ENCODE assay signal across 31 cellular contexts in the genomic region with DNA sequence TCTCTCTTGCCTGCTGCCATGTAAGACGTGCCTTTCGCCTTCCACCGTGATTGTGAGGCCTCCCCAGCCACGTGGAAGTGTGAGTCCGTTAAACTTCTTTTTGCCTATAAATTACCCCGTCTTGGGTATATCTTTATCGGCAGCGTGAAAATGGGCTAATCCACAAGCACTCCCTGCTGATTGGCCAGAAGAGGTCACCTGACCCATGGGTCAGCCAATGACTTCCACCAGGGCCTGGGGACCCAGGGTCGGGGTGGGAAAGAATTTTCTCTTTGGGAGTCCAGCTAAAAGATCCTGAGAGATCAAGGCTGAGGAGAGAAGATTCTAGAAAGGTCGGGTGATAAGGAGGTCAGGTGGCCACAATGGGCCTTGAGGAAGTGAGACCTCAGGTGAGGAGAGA. TPM values are rescaled to one million over a fixed set of nuclear protein-coding genes. Genes with fewer than 3 reads are reported as not detected.
DNase-seq lines count a peak whose midpoint lies in the region; ATAC-seq, FAIRE-seq and TF ChIP-seq lines count a peak whose summit lies in the region.
"Had no signal": no experiment of that assay in that cellular context is flagged by ENCODE, and none has a peak within 500 bp of the region (broad histone marks: within the 10 kb centered on the region; RNA-seq: fewer than 3 reads in every experiment).

No MANE protein-coding gene starts in this region.

- H3K36me3 Mint-ChIP-seq in activated CD8-positive, alpha-beta T cell treated with anti-CD3 and anti-CD28 coated beads, Interleukin-2, amount 10 ng/mL, durations not matched to agents 7 days and 5 days (ENCODE audit: low read depth): peaks cover 2% of the 10 kb centered on the region

- H3K9ac ChIP-seq in K562 (ENCODE audit: insufficient read depth in 1 of 2, low read depth in 2 of 2, low read length in 2 of 2): no peak overlapping the region
- H3K9ac ChIP-seq: BLaER1 had no signal

- no peak for ATAC-seq in stimulated activated naive CD8-positive, alpha-beta T cell treated with anti-CD3 and anti-CD28 coated beads, Interleukin-15, amount 100 ng/mL, for 72 hours
- no peak for ATAC-seq in stimulated activated naive CD8-positive, alpha-beta T cell treated with anti-CD3 and anti-CD28 coated beads, Interleukin-15, Interleukin-2, amounts not matched to agents 100 U/mL and 50 U/mL, for 24 hours
- ATAC-seq in K562: no peak
- ATAC-seq in left colon: peak; percentile 18
- ATAC-seq in activated CD8-positive, alpha-beta T cell treated with anti-CD3 and anti-CD28 coated beads, Interleukin-2, amount 10 ng/mL, durations not matched to agents 7 days and 5 days: no peak

- POLR2A ChIA-PET in K562 (lab: Yijun Ruan, JAX): no interaction called here
- POLR2A ChIA-PET in activated CD8-positive, alpha-beta T cell treated with anti-CD3 and anti-CD28 coated beads, Interleukin-2, amount 10 ng/mL, durations not matched to agents 7 days and 5 days (lab: Charles Lee): interaction anchor here (0.7 kb wide), 1 partner anchor 390 kb away, joined by 3 read pairs; no protein-coding TSS in a partner anchor

- H3K27ac Mint-ChIP-seq in stimulated activated naive CD8-positive, alpha-beta T cell treated with anti-CD3 and anti-CD28 coated beads, Interleukin-15, amount 100 ng/mL, for 72 hours: peak overlapping the region; percentile 50 to 84
- H3K27ac Mint-ChIP-seq in activated CD8-positive, alpha-beta T cell treated with anti-CD3 and anti-CD28 coated beads, Interleukin-2, amount 10 ng/mL, durations not matched to agents 7 days and 5 days: no peak overlapping the region
- H3K27ac Mint-ChIP-seq: CD4-positive, alpha-beta T cell; HFFc6 had no signal

- H3K9me3 Mint-ChIP-seq in stimulated activated naive CD8-positive, alpha-beta T cell treated with anti-CD3 and anti-CD28 coated beads, Interleukin-15, amount 100 ng/mL, for 72 hours: no peaks in the 10 kb centered on the region
- no peaks in the 10 kb centered on the region for H3K9me3 Mint-ChIP-seq in activated CD8-positive, alpha-beta T cell treated with anti-CD3 and anti-CD28 coated beads, Interleukin-2, amount 10 ng/mL, durations not matched to agents 7 days and 5 days (ENCODE audit: insufficient read depth)
- H3K9me3 Mint-ChIP-seq: CD4-positive, alpha-beta T cell; HFFc6; IgD-negative memory B cell had no signal

- intact Hi-C loops in K562 (cut with micrococcal nuclease): no loop called here
- intact Hi-C loops in left colon (cut with DNase I, micrococcal nuclease): no loop called here

- no peak for TF ChIP-seq POLR2A in K562 (conservative IDR thresholded peaks at IDR 0.05)

- CTCF ChIA-PET in K562 (lab: Yijun Ruan, JAX; ENCODE audit: low intra/inter-chr PET ratio): interaction anchor here (0.6 kb wide), 1 partner anchor 9 kb away, joined by 3 read pairs; no protein-coding TSS in a partner anchor
- CTCF ChIA-PET in activated CD8-positive, alpha-beta T cell treated with anti-CD3 and anti-CD28 coated beads, Interleukin-2, amount 10 ng/mL, durations not matched to agents 7 days and 5 days (lab: Charles Lee): interaction anchor here (2.1 kb wide), 1 partner anchor 20 kb away, joined by 6 read pairs; no protein-coding TSS in a partner anchor

- H3K36me3 ChIP-seq in K562 (ENCODE audit: control insufficient read depth, insufficient read depth, low read length): no peaks in the 10 kb centered on the region
- H3K36me3 ChIP-seq: BLaER1, HAP-1, SJSA1 had no signal

- H3K4me3 ChIP-seq in K562: no peak overlapping the region
- H3K4me3 ChIP-seq: BLaER1, HAP-1, PC-9, SJSA1 had no signal

- FAIRE-seq in K562 (lab: Jason Lieb, UNC): no peak
- no peak for FAIRE-seq in urothelium cell line (lab: Jason Lieb, UNC)

- TF ChIP-seq CTCF in K562 (IDR thresholded peaks at IDR 0.05 in 2 of 3, conservative IDR thresholded peaks at IDR 0.05 in 1 of 3; ENCODE audit: insufficient read depth in 2 of 3, low read depth in 1 of 3, low read length in 3 of 3): no peak

- no peaks in the 10 kb centered on the region for H3K27me3 Mint-ChIP-seq in stimulated activated naive CD8-positive, alpha-beta T cell treated with anti-CD3 and anti-CD28 coated beads, Interleukin-15, amount 100 ng/mL, for 72 hours
- peaks cover 6% of the 10 kb centered on the region for H3K27me3 Mint-ChIP-seq in activated CD8-positive, alpha-beta T cell treated with anti-CD3 and anti-CD28 coated beads, Interleukin-2, amount 10 ng/mL, durations not matched to agents 7 days and 5 days (ENCODE audit: low read depth)
- H3K27me3 Mint-ChIP-seq: CD4-positive, alpha-beta T cell had no signal

- H3K27me3 ChIP-seq in K562 (ENCODE audit: control insufficient read depth in 2 of 2, insufficient read depth in 2 of 2, low read length in 2 of 2): peaks cover 6 to 48% of the 10 kb centered on the region in 2 experiments; a peak in 3 of 5 replicates
- H3K27me3 ChIP-seq: BLaER1 had no signal

- no peak for DNase-seq in stimulated activated naive CD8-positive, alpha-beta T cell treated with anti-CD3 and anti-CD28 coated beads, Interleukin-15, amount 100 ng/mL, for 72 hours
- DNase-seq in stimulated activated naive CD8-positive, alpha-beta T cell treated with anti-CD3 and anti-CD28 coated beads, Interleukin-15, Interleukin-2, amounts not matched to agents 100 U/mL and 50 U/mL, for 24 hours: no peak
- DNase-seq in K562 (ENCODE audit: extremely low read depth in 1 of 4, low spot score in 3 of 4): no peak
- no peak for DNase-seq in left colon
- no peak for DNase-seq in activated CD8-positive, alpha-beta T cell treated with anti-CD3 and anti-CD28 coated beads, Interleukin-2, amount 10 ng/mL, durations not matched to agents 7 days and 5 days
- DNase-seq in AML-193 (lab: John Stamatoyannopoulos, UW): no peak
- DNase-seq in putamen (ENCODE audit: low spot score): no peak
- no peak for DNase-seq in urothelium cell line (ENCODE audit: low spot score)
- DNase-seq: 8988T; ACHN; CD4-positive, alpha-beta T cell; COR-L47; DMS53; GOT3; HFFc6; Karpas-422; NCI-H1105; NCI-H1436 treated with DMSO at 0.1 percent for 48 hours; NCI-H187 treated with DMSO at 0.1 percent for 48 hours; NCI-H2107; NCI-H446; NCI-H526; NCI-H82; PC-9 had no signal

- H2AFZ ChIP-seq in K562 (ENCODE audit: low read depth, low read length): no peak overlapping the region
- H2AFZ ChIP-seq: PC-9 had no signal

- no peak for TF ChIP-seq EP300 in K562 (IDR thresholded peaks at IDR 0.05; ENCODE audit: low read length)

- in situ Hi-C loops in K562 (cut with MboI): loop anchor here (25.0 kb wide), 1 partner anchor 609 kb away; no protein-coding TSS in a partner anchor

- BruUV-seq in K562 (replicated peaks; lab: Mats Ljungman, UMichigan): no TSS peak

- H3K4me1 ChIP-seq in K562 (replicated peaks in 1 of 2; ENCODE audit: control insufficient read depth in 2 of 2, insufficient read depth in 2 of 2, low read length in 2 of 2): no peaks in the 10 kb centered on the region; a peak in 2 of 5 replicates
- H3K4me1 ChIP-seq: BLaER1, HAP-1, SJSA1 had no signal

- H3K4me2 ChIP-seq in K562 (ENCODE audit: insufficient read depth, low read length): no peak overlapping the region
- H3K4me2 ChIP-seq: BLaER1, PC-9 had no signal

- H3K4me1 Mint-ChIP-seq in stimulated activated naive CD8-positive, alpha-beta T cell treated with anti-CD3 and anti-CD28 coated beads, Interleukin-15, amount 100 ng/mL, for 72 hours: peaks cover 20% of the 10 kb centered on the region
- peaks cover 19% of the 10 kb centered on the region for H3K4me1 Mint-ChIP-seq in activated CD8-positive, alpha-beta T cell treated with anti-CD3 and anti-CD28 coated beads, Interleukin-2, amount 10 ng/mL, durations not matched to agents 7 days and 5 days (ENCODE audit: low read depth)

- no peak overlapping the region for H3K27ac ChIP-seq in K562 (ENCODE audit: extremely low read depth, low read depth, low read length)
- H3K27ac ChIP-seq: BLaER1, PC-9, SJSA1 had no signal

- H3K9me1 ChIP-seq in K562 (ENCODE audit: control insufficient read depth, insufficient read depth, low read length): no peaks in the 10 kb centered on the region

- H3K9me3 ChIP-seq in K562 (replicated peaks; ENCODE audit: control insufficient read depth, insufficient read depth, low read depth, low read length): peaks cover 7% of the 10 kb centered on the region; the same call in 1 of the 2 replicates
- H3K9me3 ChIP-seq: BLaER1, HAP-1, SJSA1 had no signal

- no peak for TF ChIP-seq RAD21 in K562 (CRISPR knock-in tag; conservative IDR thresholded peaks at IDR 0.05 in 1 of 2, IDR thresholded peaks at IDR 0.05 in 1 of 2)

- no peaks in the 10 kb centered on the region for H3K79me2 ChIP-seq in K562 (ENCODE audit: control insufficient read depth, insufficient read depth, low read length)

- no peaks in the 10 kb centered on the region for H4K20me1 ChIP-seq in K562 (replicated peaks; ENCODE audit: control insufficient read depth, insufficient read depth, low read length)
- H4K20me1 ChIP-seq: BLaER1 had no signal

- no peak overlapping the region for H3K4me3 Mint-ChIP-seq in stimulated activated naive CD8-positive, alpha-beta T cell treated with anti-CD3 and anti-CD28 coated beads, Interleukin-15, amount 100 ng/mL, for 72 hours
- no peak overlapping the region for H3K4me3 Mint-ChIP-seq in activated CD8-positive, alpha-beta T cell treated with anti-CD3 and anti-CD28 coated beads, Interleukin-2, amount 10 ng/mL, durations not matched to agents 7 days and 5 days
- H3K4me3 Mint-ChIP-seq: CD4-positive, alpha-beta T cell; HFFc6; IgD-negative memory B cell had no signal

- 3% methylated on average over 10 of the region's 10 CpGs for WGBS in K562 (ENCODE audit: insufficient coverage, low coverage, missing lambda C conversion rate)

RNA-seq across cellular contexts. Expression of gene ZBP1, which starts 17.1 kb away (rescaled TPM):
- total RNA-seq in K562 (2011; cell fraction: chromatin; rRNA removed; ENCODE audit: low replicate concordance): not detected in 2 replicates
- total RNA-seq in K562 (2011; cell fraction: nucleolus; rRNA removed): not detected in 2 replicates
- total RNA-seq in K562 (2011; cell fraction: nucleoplasm; rRNA removed): not detected in 2 replicates
- total RNA-seq in K562 (2014; rRNA removed): not detected in 2 replicates
- not detected in 2 replicates for total RNA-seq in K562 (2014; rRNA removed; fragmentation: Illumina TruSeq; extraction: Trizol)
- not detected in 2 replicates for total RNA-seq in K562 (2015; rRNA removed; fragmentation: Illumina TruSeq; extraction: Trizol)
- total RNA-seq in K562 (2021): not detected in 2 replicates
- not detected in 2 replicates for polyA plus RNA-seq in K562 (2011; rRNA removed)
- polyA plus RNA-seq in K562 (2011; cell fraction: cytosol; rRNA removed): not detected in 2 replicates
- not detected in 2 replicates for polyA plus RNA-seq in K562 (2011; cell fraction: nucleus; rRNA removed)
- not detected in 2 replicates for polyA plus RNA-seq in K562 (2012)
- not detected in 2 replicates for polyA plus RNA-seq in K562 (2014; fragmentation: Illumina TruSeq; extraction: Trizol)
- polyA plus RNA-seq in K562 (2014; fragmentation: Nextera tagmentation; extraction: Ambion mirVana): not detected
- not detected in 2 replicates for polyA plus RNA-seq in K562 (2014; rRNA removed)
- polyA minus RNA-seq in K562 (2011; rRNA and poly(A)+ RNA removed): not detected in 2 replicates
- not detected in 2 replicates for polyA minus RNA-seq in K562 (2011; cell fraction: cytosol; rRNA and poly(A)+ RNA removed)
- polyA minus RNA-seq in K562 (2011; cell fraction: nucleus; rRNA and poly(A)+ RNA removed): not detected in 2 replicates
- 1 to 10 TPM; 4.0 to 6.8 TPM for total RNA-seq in left colon
- 10 to 100 TPM; 10.2 to 11.7 TPM for total RNA-seq in activated CD8-positive, alpha-beta T cell treated with anti-CD3 and anti-CD28 coated beads, Interleukin-2, amount 10 ng/mL, durations not matched to agents 7 days and 5 days
- total RNA-seq: G401, HFFc6, PC-9, RPMI7951, SJSA1 had no signal

RNA-seq across cellular contexts. Expression of gene PCK1, which starts 42.2 kb away (rescaled TPM):
- 0.70 and 2.3 TPM in 2 replicates for total RNA-seq in K562 (2011; cell fraction: chromatin; rRNA removed; ENCODE audit: low replicate concordance)
- total RNA-seq in K562 (2011; cell fraction: nucleolus; rRNA removed): 0.92 and 1.3 TPM in 2 replicates
- 0.38 and 1.2 TPM in 2 replicates for total RNA-seq in K562 (2011; cell fraction: nucleoplasm; rRNA removed)
- total RNA-seq in K562 (2014; rRNA removed): 0.05 and 0.16 TPM in 2 replicates
- total RNA-seq in K562 (2014; rRNA removed; fragmentation: Illumina TruSeq; extraction: Trizol): 0.13 and 0.18 TPM in 2 replicates
- 0.29 and 0.30 TPM in 2 replicates for total RNA-seq in K562 (2015; rRNA removed; fragmentation: Illumina TruSeq; extraction: Trizol)
- 0.54 and 0.73 TPM in 2 replicates for total RNA-seq in K562 (2021)
- polyA plus RNA-seq in K562 (2011; rRNA removed): 0.09 and 0.15 TPM in 2 replicates
- polyA plus RNA-seq in K562 (2011; cell fraction: cytosol; rRNA removed): 0.04 and 0.48 TPM in 2 replicates
- 0.90 and 1.5 TPM in 2 replicates for polyA plus RNA-seq in K562 (2011; cell fraction: nucleus; rRNA removed)
- polyA plus RNA-seq in K562 (2012): 0.14 and 0.21 TPM in 2 replicates
- 0.12 and 0.14 TPM in 2 replicates for polyA plus RNA-seq in K562 (2014; fragmentation: Illumina TruSeq; extraction: Trizol)
- under 1 TPM; 0.10 to 0.15 TPM for polyA plus RNA-seq in K562 (2014; fragmentation: Nextera tagmentation; extraction: Ambion mirVana)
- polyA plus RNA-seq in K562 (2014; rRNA removed): 0.12 and 0.46 TPM in 2 replicates
- polyA minus RNA-seq in K562 (2011; rRNA and poly(A)+ RNA removed): 0.72 and 1.2 TPM in 2 replicates
- polyA minus RNA-seq in K562 (2011; cell fraction: cytosol; rRNA and poly(A)+ RNA removed): 1.2 TPM in 1 of 2 replicates, not detected in the other
- 0.67 and 1.1 TPM in 2 replicates for polyA minus RNA-seq in K562 (2011; cell fraction: nucleus; rRNA and poly(A)+ RNA removed)
- 100 to 1,000 TPM; 214 to 328 TPM for total RNA-seq in left colon
- total RNA-seq in activated CD8-positive, alpha-beta T cell treated with anti-CD3 and anti-CD28 coated beads, Interleukin-2, amount 10 ng/mL, durations not matched to agents 7 days and 5 days: not detected
- total RNA-seq: CD4-positive, alpha-beta T cell; Daoy; G401; HFFc6; PC-9; RPMI7951; SJSA1 had no signal
- polyA plus RNA-seq: IgD-negative memory B cell had no signal

Comparison
In these comparisons a context has a peak if more than half of its experiments do, and no peak if none do; other contexts are left out.
1. RNA of gene ZBP1, which starts 17.1 kb away (total RNA-seq): 10.2 to 11.7 TPM in activated CD8-positive, alpha-beta T cell treated with anti-CD3 and anti-CD28 coated beads, Interleukin-2, amount 10 ng/mL, durations not matched to agents 7 days and 5 days and 4.0 to 6.8 TPM in left colon; not detected in K562; every median in the first group is over 4 times any median in the second.
2. RNA of gene PCK1, which starts 42.2 kb away (total RNA-seq): 214 to 328 TPM in left colon; 0.05 to 2.3 TPM in K562 and not detected in activated CD8-positive, alpha-beta T cell treated with anti-CD3 and anti-CD28 coated beads, Interleukin-2, amount 10 ng/mL, durations not matched to agents 7 days and 5 days; every median in the first group is over 10 times any median in the second.